Comparison of ENCODE assay signal across 13 cellular contexts in the genomic region with DNA sequence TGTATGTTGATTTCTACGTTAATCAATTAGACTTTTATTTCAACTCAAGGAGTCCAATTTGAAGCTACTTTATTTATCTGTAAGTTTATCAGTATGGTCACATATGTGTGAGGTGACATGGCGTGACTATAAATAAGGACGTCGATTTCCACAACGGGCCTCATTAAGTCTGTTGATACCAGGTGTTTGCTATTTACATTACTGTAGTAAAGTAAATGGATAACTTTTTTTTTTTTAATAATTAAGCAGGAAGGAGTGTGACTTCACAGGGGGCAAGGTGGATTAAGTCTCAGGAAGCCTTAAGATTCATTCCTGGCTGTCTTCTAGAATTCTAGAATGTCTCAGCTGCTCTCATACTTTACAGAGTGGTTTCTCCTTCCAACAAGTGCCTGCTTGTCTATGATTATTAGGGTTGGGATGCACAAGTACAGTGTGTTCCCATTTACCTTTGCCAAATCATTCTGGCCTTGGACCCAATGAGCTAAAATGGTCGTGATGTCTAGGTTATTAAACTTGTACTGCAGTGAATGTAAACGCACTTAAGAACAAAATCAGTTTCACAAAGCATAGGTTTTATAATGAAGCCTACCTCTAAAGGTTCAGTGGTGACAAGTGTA. TPM values are rescaled to one million over a fixed set of nuclear protein-coding genes. Genes with fewer than 3 reads are reported as not detected.
A peak's percentile ranks its signal among the peaks of the same experiment; 100 is the strongest.
DNase-seq lines count a peak whose midpoint lies in the region; FAIRE-seq and TF ChIP-seq lines count a peak whose summit lies in the region.
"Had no signal": no experiment of that assay in that cellular context is flagged by ENCODE, and none has a peak within 500 bp of the region (broad histone marks: within the 10 kb centered on the region; RNA-seq: fewer than 3 reads in every experiment).

No MANE protein-coding gene starts in this region.

- peaks cover 24% of the 10 kb centered on the region for H3K4me1 Mint-ChIP-seq in activated T-helper 1 cell treated with anti-CD3 and anti-CD28 coated beads, Interleukin-12 subunit alpha, Interleukin-12 subunit beta, Interleukin-2, Interleukin-4 antibody, amounts not matched to agents 30 ng/mL and 10 ng/mL and 1 ng/mL, durations not matched to agents 14 hours and 24 hours and 36 hours (ENCODE audit: low read depth)
- H3K4me1 Mint-ChIP-seq: memory B cell had no signal

- no peaks in the 10 kb centered on the region for H3K9me3 Mint-ChIP-seq in activated T-helper 1 cell treated with anti-CD3 and anti-CD28 coated beads, Interleukin-12 subunit alpha, Interleukin-12 subunit beta, Interleukin-2, Interleukin-4 antibody, amounts not matched to agents 30 ng/mL and 10 ng/mL and 1 ng/mL, durations not matched to agents 14 hours and 24 hours and 36 hours
- H3K9me3 Mint-ChIP-seq: memory B cell had no signal

- no peak overlapping the region for H3K4me3 Mint-ChIP-seq in activated T-helper 1 cell treated with anti-CD3 and anti-CD28 coated beads, Interleukin-12 subunit alpha, Interleukin-12 subunit beta, Interleukin-2, Interleukin-4 antibody, amounts not matched to agents 30 ng/mL and 10 ng/mL and 1 ng/mL, durations not matched to agents 14 hours and 24 hours and 36 hours
- H3K4me3 Mint-ChIP-seq: memory B cell had no signal

- TF ChIP-seq CTCF in tibial artery (IDR thresholded peaks at IDR 0.05), result no peak

- H3K27ac ChIP-seq in tibial artery, result peak overlapping the region; percentile 65 to 66

- H3K27me3 Mint-ChIP-seq in activated T-helper 1 cell treated with anti-CD3 and anti-CD28 coated beads, Interleukin-12 subunit alpha, Interleukin-12 subunit beta, Interleukin-2, Interleukin-4 antibody, amounts not matched to agents 30 ng/mL and 10 ng/mL and 1 ng/mL, durations not matched to agents 14 hours and 24 hours and 36 hours (ENCODE audit: insufficient read depth), result no peaks in the 10 kb centered on the region
- H3K27me3 Mint-ChIP-seq: memory B cell had no signal

- H3K4me3 ChIP-seq in adipocyte (ENCODE audit: low read length) (peak overlapping the region; percentile 64), tibial artery (no peak overlapping the region)

- H3K36me3 ChIP-seq in adipocyte (ENCODE audit: control insufficient read depth, insufficient read depth, low read length, severe bottlenecking), result no peaks in the 10 kb centered on the region
- H3K36me3 ChIP-seq in tibial artery, result no peaks in the 10 kb centered on the region

- peak overlapping the region; percentile 7 for H3K9ac ChIP-seq in adipocyte (ENCODE audit: low read length)

- peaks cover 54% of the 10 kb centered on the region for H3K4me1 ChIP-seq in adipocyte (ENCODE audit: control insufficient read depth, insufficient read depth, low read length)
- H3K4me1 ChIP-seq in tibial artery, result peaks cover 0 to 79% (median 45%) of the 10 kb centered on the region in 4 donors

- H3K27ac Mint-ChIP-seq in activated T-helper 1 cell treated with anti-CD3 and anti-CD28 coated beads, Interleukin-12 subunit alpha, Interleukin-12 subunit beta, Interleukin-2, Interleukin-4 antibody, amounts not matched to agents 30 ng/mL and 10 ng/mL and 1 ng/mL, durations not matched to agents 14 hours and 24 hours and 36 hours, result no peak overlapping the region
- H3K27ac Mint-ChIP-seq: memory B cell had no signal

- H3K27me3 ChIP-seq in adipocyte (replicated peaks; ENCODE audit: control insufficient read depth, insufficient read depth, low read length) (no peaks in the 10 kb centered on the region), tibial artery (no peaks in the 10 kb centered on the region)

- no peaks in the 10 kb centered on the region for H3K36me3 Mint-ChIP-seq in activated T-helper 1 cell treated with anti-CD3 and anti-CD28 coated beads, Interleukin-12 subunit alpha, Interleukin-12 subunit beta, Interleukin-2, Interleukin-4 antibody, amounts not matched to agents 30 ng/mL and 10 ng/mL and 1 ng/mL, durations not matched to agents 14 hours and 24 hours and 36 hours (ENCODE audit: low read depth)

- intact Hi-C loops in tibial artery (cut with DNase I; ENCODE audit: low total_unique reads), result no loop called here
- intact Hi-C loops in activated T-helper 1 cell treated with anti-CD3 and anti-CD28 coated beads, Interleukin-12 subunit alpha, Interleukin-12 subunit beta, Interleukin-2, Interleukin-4 antibody, amounts not matched to agents 30 ng/mL and 10 ng/mL and 1 ng/mL, durations not matched to agents 14 hours and 24 hours and 36 hours (cut with micrococcal nuclease), result loop anchor here (5.0 kb wide), 2 partner anchors 51 to 54 kb away; no protein-coding TSS in a partner anchor

- DNase-seq in NCI-H2171 treated with DMSO at 0.1 percent for 48 hours (lab: John Stamatoyannopoulos, UW) (peak; percentile 69), NCI-H2171 (lab: John Stamatoyannopoulos, UW) (no peak), adipocyte (ENCODE audit: low read depth) (peak; percentile 5), tibial artery (no peak), NCI-H82 treated with DMSO at 0.1 percent for 48 hours (lab: John Stamatoyannopoulos, UW; ENCODE audit: unreplicated experiment) (no peak), NCI-H226 (no peak)
- no peak for DNase-seq in activated T-helper 1 cell treated with anti-CD3 and anti-CD28 coated beads, Interleukin-12 subunit alpha, Interleukin-12 subunit beta, Interleukin-2, Interleukin-4 antibody, amounts not matched to agents 30 ng/mL and 10 ng/mL and 1 ng/mL, durations not matched to agents 14 hours and 24 hours and 36 hours (ENCODE audit: low spot score)
- DNase-seq: activated CD4-positive, alpha-beta T cell treated with anti-CD3 and anti-CD28 coated beads, Interleukin-2, amount 50 U/mL, for 1 hour; NCI-H187; stimulated activated CD4-positive, alpha-beta T cell treated with anti-CD3 and anti-CD28 coated beads, Interleukin-15, amount 100 ng/mL, for 24 hours; stimulated activated naive CD8-positive, alpha-beta T cell treated with anti-CD3 and anti-CD28 coated beads, Interleukin-15, Interleukin-2, amounts not matched to agents 100 U/mL and 50 U/mL, for 24 hours had no signal

- FAIRE-seq in islet of Langerhans (lab: Jason Lieb, UNC), result peak; percentile 9

- H3K9me3 ChIP-seq in adipocyte (ENCODE audit: control insufficient read depth, low read length) (no peaks in the 10 kb centered on the region), tibial artery (no peaks in the 10 kb centered on the region)

RNA-seq across cellular contexts. Expression of gene MAP3K7CL, which starts 15.5 kb away (rescaled TPM):
- 3.8 and 4.2 TPM in 2 replicates for total RNA-seq in activated T-helper 1 cell treated with anti-CD3 and anti-CD28 coated beads, Interleukin-12 subunit alpha, Interleukin-12 subunit beta, Interleukin-2, Interleukin-4 antibody, amounts not matched to agents 30 ng/mL and 10 ng/mL and 1 ng/mL, durations not matched to agents 14 hours and 24 hours and 36 hours

Comparison
In these comparisons a context has a peak if more than half of its experiments do, and no peak if none do; other contexts are left out.
1. DNase-seq: peak in NCI-H2171 treated with DMSO at 0.1 percent for 48 hours (single experiment) and adipocyte (single experiment); none in NCI-H2171 (single experiment), tibial artery (0 of 2), NCI-H82 treated with DMSO at 0.1 percent for 48 hours (single experiment), activated T-helper 1 cell treated with anti-CD3 and anti-CD28 coated beads, Interleukin-12 subunit alpha, Interleukin-12 subunit beta, Interleukin-2, Interleukin-4 antibody, amounts not matched to agents 30 ng/mL and 10 ng/mL and 1 ng/mL, durations not matched to agents 14 hours and 24 hours and 36 hours (single experiment) and NCI-H226 (single experiment).